ENCODE assay signal across 1 cellular context in the genomic region with DNA sequence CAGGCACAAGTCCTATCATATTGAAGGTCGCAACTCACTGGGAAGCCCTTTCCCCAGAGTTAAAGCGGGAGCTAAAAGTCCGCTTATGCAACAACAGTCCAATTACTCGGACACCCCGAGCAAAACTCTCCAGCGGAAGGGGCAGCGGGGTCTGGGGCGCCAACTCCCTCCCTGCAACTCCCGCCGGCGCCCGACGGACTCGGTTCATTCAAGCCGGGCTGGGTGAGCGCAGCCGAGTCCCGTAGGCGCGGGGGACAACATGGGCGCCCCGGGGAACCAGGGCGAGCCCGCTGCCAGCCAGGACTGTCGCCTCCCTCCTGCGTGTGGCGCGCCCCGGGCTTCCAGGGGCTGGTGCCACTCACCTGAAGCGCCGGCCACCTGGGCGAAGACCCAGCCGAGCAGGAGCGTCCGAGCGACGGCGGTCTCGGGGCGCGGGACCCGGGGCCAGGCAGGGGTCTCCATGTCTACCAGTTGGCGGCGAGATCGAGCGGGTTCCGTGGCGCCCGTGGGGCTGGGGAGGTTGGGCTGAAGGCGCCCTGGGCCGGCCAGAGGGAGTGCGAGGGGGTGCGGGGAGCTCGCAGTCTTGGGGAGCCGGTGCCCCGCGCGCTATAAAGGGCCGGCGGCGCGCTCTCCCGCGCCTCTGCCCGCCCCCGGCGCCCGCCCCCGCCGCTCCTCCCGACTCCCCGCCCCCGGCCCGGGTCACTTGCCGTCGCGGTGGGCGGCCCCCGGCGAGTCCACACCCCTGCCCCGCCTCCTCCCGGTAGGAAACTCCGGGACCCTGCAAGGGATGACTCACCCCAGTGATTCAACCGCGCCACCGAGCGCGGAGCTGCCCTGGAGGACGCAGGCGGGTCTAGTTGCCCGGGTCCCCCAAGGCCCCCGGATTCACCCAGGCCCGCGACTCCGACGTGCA.
TF ChIP-seq lines count a peak whose summit lies in the region.

A gene (minus strand): TSS at position 585 of the 913 bp plus-strand sequence. CDS start 123 bp downstream, at position 462.

TF ChIP-seq in HepG2, 621 proteins besides CTCF, POLR2A, EP300 and RAD21 (continued from another document and continues in another):
- TF ChIP-seq, protein P1, sequence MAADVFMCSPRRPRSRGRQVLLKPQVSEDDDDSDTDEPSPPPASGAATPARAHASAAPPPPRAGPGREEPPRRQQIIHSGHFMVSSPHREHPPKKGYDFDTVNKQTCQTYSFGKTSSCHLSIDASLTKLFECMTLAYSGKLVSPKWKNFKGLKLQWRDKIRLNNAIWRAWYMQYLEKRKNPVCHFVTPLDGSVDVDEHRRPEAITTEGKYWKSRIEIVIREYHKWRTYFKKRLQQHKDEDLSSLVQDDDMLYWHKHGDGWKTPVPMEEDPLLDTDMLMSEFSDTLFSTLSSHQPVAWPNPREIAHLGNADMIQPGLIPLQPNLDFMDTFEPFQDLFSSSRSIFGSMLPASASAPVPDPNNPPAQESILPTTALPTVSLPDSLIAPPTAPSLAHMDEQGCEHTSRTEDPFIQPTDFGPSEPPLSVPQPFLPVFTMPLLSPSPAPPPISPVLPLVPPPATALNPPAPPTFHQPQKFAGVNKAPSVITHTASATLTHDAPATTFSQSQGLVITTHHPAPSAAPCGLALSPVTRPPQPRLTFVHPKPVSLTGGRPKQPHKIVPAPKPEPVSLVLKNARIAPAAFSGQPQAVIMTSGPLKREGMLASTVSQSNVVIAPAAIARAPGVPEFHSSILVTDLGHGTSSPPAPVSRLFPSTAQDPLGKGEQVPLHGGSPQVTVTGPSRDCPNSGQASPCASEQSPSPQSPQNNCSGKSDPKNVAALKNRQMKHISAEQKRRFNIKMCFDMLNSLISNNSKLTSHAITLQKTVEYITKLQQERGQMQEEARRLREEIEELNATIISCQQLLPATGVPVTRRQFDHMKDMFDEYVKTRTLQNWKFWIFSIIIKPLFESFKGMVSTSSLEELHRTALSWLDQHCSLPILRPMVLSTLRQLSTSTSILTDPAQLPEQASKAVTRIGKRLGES (CRISPR knock-in tag; IDR thresholded peaks at IDR 0.05; ENCODE audit: borderline replicate concordance): no peak
- no peak for TF ChIP-seq DMAP1 (CRISPR knock-in tag; IDR thresholded peaks at IDR 0.05)
- no peak for TF ChIP-seq ZNF251 (CRISPR knock-in tag; IDR thresholded peaks at IDR 0.05)
- TF ChIP-seq ZNF563 (CRISPR knock-in tag; IDR thresholded peaks at IDR 0.05): peak; percentile 35; the same call in 1 of the 2 replicates
- TF ChIP-seq, protein P2, sequence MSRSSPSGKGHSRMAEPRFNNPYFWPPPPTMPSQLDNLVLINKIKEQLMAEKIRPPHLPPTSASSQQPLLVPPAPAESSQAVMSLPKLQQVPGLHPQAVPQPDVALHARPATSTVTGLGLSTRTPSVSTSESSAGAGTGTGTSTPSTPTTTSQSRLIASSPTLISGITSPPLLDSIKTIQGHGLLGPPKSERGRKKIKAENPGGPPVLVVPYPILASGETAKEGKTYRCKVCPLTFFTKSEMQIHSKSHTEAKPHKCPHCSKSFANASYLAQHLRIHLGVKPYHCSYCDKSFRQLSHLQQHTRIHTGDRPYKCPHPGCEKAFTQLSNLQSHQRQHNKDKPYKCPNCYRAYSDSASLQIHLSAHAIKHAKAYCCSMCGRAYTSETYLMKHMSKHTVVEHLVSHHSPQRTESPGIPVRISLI (CRISPR knock-in tag; IDR thresholded peaks at IDR 0.05; ENCODE audit: borderline replicate concordance): no peak
- TF ChIP-seq, protein P3, sequence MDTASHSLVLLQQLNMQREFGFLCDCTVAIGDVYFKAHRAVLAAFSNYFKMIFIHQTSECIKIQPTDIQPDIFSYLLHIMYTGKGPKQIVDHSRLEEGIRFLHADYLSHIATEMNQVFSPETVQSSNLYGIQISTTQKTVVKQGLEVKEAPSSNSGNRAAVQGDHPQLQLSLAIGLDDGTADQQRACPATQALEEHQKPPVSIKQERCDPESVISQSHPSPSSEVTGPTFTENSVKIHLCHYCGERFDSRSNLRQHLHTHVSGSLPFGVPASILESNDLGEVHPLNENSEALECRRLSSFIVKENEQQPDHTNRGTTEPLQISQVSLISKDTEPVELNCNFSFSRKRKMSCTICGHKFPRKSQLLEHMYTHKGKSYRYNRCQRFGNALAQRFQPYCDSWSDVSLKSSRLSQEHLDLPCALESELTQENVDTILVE (CRISPR knock-in tag; IDR thresholded peaks at IDR 0.05): 0 out of 2 replicates have a peak, but pooled peaks have one; percentile 43
- TF ChIP-seq MIER2 (CRISPR knock-in tag; IDR thresholded peaks at IDR 0.05): no peak
- TF ChIP-seq SOX6 (IDR thresholded peaks at IDR 0.05): no peak
- TF ChIP-seq SOX6 (CRISPR knock-in tag; IDR thresholded peaks at IDR 0.05): peak; percentile 23; the same call in 1 of the 2 replicates
- no peak for TF ChIP-seq KLF11 (CRISPR knock-in tag; IDR thresholded peaks at IDR 0.05)
- no peak for TF ChIP-seq ZBTB1 (CRISPR knock-in tag; IDR thresholded peaks at IDR 0.05; ENCODE audit: borderline replicate concordance)
- TF ChIP-seq, protein P4, sequence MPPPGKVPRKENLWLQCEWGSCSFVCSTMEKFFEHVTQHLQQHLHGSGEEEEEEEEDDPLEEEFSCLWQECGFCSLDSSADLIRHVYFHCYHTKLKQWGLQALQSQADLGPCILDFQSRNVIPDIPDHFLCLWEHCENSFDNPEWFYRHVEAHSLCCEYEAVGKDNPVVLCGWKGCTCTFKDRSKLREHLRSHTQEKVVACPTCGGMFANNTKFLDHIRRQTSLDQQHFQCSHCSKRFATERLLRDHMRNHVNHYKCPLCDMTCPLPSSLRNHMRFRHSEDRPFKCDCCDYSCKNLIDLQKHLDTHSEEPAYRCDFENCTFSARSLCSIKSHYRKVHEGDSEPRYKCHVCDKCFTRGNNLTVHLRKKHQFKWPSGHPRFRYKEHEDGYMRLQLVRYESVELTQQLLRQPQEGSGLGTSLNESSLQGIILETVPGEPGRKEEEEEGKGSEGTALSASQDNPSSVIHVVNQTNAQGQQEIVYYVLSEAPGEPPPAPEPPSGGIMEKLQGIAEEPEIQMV (CRISPR knock-in tag; IDR thresholded peaks at IDR 0.05; ENCODE audit: low read depth): no peak
- TF ChIP-seq, protein P5, sequence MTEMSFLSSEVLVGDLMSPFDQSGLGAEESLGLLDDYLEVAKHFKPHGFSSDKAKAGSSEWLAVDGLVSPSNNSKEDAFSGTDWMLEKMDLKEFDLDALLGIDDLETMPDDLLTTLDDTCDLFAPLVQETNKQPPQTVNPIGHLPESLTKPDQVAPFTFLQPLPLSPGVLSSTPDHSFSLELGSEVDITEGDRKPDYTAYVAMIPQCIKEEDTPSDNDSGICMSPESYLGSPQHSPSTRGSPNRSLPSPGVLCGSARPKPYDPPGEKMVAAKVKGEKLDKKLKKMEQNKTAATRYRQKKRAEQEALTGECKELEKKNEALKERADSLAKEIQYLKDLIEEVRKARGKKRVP (CRISPR knock-in tag; IDR thresholded peaks at IDR 0.05): peak in 1 of 2 experiments; percentile 35; a peak in 1 of 4 replicates
- peak; percentile 67; the same call in 1 of the 2 replicates for TF ChIP-seq NRL (CRISPR knock-in tag; IDR thresholded peaks at IDR 0.05; ENCODE audit: borderline replicate concordance)
- TF ChIP-seq, protein P6, sequence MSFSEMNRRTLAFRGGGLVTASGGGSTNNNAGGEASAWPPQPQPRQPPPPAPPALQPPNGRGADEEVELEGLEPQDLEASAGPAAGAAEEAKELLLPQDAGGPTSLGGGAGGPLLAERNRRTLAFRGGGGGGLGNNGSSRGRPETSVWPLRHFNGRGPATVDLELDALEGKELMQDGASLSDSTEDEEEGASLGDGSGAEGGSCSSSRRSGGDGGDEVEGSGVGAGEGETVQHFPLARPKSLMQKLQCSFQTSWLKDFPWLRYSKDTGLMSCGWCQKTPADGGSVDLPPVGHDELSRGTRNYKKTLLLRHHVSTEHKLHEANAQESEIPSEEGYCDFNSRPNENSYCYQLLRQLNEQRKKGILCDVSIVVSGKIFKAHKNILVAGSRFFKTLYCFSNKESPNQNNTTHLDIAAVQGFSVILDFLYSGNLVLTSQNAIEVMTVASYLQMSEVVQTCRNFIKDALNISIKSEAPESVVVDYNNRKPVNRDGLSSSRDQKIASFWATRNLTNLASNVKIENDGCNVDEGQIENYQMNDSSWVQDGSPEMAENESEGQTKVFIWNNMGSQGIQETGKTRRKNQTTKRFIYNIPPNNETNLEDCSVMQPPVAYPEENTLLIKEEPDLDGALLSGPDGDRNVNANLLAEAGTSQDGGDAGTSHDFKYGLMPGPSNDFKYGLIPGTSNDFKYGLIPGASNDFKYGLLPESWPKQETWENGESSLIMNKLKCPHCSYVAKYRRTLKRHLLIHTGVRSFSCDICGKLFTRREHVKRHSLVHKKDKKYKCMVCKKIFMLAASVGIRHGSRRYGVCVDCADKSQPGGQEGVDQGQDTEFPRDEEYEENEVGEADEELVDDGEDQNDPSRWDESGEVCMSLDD (CRISPR knock-in tag; IDR thresholded peaks at IDR 0.05; ENCODE audit: borderline replicate concordance): peak; percentile 22; the same call in 1 of the 2 replicates
- peak; percentile 73; the same call in 1 of the 2 replicates for TF ChIP-seq SP5 (CRISPR knock-in tag; IDR thresholded peaks at IDR 0.05; ENCODE audit: borderline replicate concordance, low read depth)
- TF ChIP-seq ZNF317 (CRISPR knock-in tag; IDR thresholded peaks at IDR 0.05): no peak
- TF ChIP-seq TMF1 (CRISPR knock-in tag; IDR thresholded peaks at IDR 0.05; ENCODE audit: low read depth): no peak
- TF ChIP-seq ARNT (IDR thresholded peaks at IDR 0.05): no peak
- TF ChIP-seq ZNF501 (CRISPR knock-in tag; IDR thresholded peaks at IDR 0.05): peak; percentile 60; the same call in 1 of the 2 replicates
- TF ChIP-seq ZNF460 (CRISPR knock-in tag; IDR thresholded peaks at IDR 0.05; ENCODE audit: borderline replicate concordance): no peak
- TF ChIP-seq TRIM24 (CRISPR knock-in tag; IDR thresholded peaks at IDR 0.05): no peak
- TF ChIP-seq, protein P7, sequence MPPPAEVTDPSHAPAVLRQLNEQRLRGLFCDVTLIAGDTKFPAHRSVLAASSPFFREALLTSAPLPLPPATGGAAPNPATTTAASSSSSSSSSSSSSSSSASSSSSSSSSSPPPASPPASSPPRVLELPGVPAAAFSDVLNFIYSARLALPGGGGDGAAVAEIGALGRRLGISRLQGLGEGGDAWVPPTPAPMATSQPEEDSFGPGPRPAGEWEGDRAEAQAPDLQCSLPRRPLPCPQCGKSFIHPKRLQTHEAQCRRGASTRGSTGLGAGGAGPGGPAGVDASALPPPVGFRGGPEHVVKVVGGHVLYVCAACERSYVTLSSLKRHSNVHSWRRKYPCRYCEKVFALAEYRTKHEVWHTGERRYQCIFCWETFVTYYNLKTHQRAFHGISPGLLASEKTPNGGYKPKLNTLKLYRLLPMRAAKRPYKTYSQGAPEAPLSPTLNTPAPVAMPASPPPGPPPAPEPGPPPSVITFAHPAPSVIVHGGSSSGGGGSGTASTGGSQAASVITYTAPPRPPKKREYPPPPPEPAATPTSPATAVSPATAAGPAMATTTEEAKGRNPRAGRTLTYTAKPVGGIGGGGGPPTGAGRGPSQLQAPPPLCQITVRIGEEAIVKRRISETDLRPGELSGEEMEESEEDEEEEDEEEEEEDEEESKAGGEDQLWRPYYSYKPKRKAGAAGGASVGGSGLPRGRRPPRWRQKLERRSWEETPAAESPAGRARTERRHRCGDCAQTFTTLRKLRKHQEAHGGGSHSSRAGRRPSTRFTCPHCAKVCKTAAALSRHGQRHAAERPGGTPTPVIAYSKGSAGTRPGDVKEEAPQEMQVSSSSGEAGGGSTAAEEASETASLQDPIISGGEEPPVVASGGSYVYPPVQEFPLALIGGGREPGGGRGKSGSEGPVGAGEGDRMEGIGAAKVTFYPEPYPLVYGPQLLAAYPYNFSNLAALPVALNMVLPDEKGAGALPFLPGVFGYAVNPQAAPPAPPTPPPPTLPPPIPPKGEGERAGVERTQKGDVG (CRISPR knock-in tag; IDR thresholded peaks at IDR 0.05; ENCODE audit: borderline replicate concordance): no peak
- no peak for TF ChIP-seq ZNF24 (IDR thresholded peaks at IDR 0.05)
- no peak for TF ChIP-seq SNRNP70 (IDR thresholded peaks at IDR 0.05; ENCODE audit: low read depth, low read length)
- TF ChIP-seq, protein P8, sequence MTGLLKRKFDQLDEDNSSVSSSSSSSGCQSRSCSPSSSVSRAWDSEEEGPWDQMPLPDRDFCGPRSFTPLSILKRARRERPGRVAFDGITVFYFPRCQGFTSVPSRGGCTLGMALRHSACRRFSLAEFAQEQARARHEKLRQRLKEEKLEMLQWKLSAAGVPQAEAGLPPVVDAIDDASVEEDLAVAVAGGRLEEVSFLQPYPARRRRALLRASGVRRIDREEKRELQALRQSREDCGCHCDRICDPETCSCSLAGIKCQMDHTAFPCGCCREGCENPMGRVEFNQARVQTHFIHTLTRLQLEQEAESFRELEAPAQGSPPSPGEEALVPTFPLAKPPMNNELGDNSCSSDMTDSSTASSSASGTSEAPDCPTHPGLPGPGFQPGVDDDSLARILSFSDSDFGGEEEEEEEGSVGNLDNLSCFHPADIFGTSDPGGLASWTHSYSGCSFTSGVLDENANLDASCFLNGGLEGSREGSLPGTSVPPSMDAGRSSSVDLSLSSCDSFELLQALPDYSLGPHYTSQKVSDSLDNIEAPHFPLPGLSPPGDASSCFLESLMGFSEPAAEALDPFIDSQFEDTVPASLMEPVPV (CRISPR knock-in tag; IDR thresholded peaks at IDR 0.05): no peak; the same call in 1 of the 2 replicates
- TF ChIP-seq, protein P9, sequence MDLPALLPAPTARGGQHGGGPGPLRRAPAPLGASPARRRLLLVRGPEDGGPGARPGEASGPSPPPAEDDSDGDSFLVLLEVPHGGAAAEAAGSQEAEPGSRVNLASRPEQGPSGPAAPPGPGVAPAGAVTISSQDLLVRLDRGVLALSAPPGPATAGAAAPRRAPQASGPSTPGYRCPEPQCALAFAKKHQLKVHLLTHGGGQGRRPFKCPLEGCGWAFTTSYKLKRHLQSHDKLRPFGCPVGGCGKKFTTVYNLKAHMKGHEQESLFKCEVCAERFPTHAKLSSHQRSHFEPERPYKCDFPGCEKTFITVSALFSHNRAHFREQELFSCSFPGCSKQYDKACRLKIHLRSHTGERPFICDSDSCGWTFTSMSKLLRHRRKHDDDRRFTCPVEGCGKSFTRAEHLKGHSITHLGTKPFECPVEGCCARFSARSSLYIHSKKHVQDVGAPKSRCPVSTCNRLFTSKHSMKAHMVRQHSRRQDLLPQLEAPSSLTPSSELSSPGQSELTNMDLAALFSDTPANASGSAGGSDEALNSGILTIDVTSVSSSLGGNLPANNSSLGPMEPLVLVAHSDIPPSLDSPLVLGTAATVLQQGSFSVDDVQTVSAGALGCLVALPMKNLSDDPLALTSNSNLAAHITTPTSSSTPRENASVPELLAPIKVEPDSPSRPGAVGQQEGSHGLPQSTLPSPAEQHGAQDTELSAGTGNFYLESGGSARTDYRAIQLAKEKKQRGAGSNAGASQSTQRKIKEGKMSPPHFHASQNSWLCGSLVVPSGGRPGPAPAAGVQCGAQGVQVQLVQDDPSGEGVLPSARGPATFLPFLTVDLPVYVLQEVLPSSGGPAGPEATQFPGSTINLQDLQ (CRISPR knock-in tag; IDR thresholded peaks at IDR 0.05): no peak
- no peak for TF ChIP-seq ZFP37 (CRISPR knock-in tag; IDR thresholded peaks at IDR 0.05; ENCODE audit: borderline replicate concordance)
- no peak for TF ChIP-seq MAFF (IDR thresholded peaks at IDR 0.05; ENCODE audit: low read depth, low read length)
- TF ChIP-seq, protein P10, sequence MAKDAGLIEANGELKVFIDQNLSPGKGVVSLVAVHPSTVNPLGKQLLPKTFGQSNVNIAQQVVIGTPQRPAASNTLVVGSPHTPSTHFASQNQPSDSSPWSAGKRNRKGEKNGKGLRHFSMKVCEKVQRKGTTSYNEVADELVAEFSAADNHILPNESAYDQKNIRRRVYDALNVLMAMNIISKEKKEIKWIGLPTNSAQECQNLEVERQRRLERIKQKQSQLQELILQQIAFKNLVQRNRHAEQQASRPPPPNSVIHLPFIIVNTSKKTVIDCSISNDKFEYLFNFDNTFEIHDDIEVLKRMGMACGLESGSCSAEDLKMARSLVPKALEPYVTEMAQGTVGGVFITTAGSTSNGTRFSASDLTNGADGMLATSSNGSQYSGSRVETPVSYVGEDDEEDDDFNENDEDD (CRISPR knock-in tag; IDR thresholded peaks at IDR 0.05; ENCODE audit: borderline replicate concordance): no peak
- TF ChIP-seq ZNF652 (CRISPR knock-in tag; IDR thresholded peaks at IDR 0.05; ENCODE audit: borderline replicate concordance, low read depth): no peak
- no peak for TF ChIP-seq MAZ (IDR thresholded peaks at IDR 0.05; ENCODE audit: borderline replicate concordance, low read depth, low read length)
- no peak for TF ChIP-seq MAZ (CRISPR knock-in tag; IDR thresholded peaks at IDR 0.05; ENCODE audit: low read depth)
